1 cellular context compared by ENCODE assay signal in genomic region chr5:134758504-134759341, GRCh38.
TF ChIP-seq lines count a peak whose summit lies in the region.

A gene with protein sequence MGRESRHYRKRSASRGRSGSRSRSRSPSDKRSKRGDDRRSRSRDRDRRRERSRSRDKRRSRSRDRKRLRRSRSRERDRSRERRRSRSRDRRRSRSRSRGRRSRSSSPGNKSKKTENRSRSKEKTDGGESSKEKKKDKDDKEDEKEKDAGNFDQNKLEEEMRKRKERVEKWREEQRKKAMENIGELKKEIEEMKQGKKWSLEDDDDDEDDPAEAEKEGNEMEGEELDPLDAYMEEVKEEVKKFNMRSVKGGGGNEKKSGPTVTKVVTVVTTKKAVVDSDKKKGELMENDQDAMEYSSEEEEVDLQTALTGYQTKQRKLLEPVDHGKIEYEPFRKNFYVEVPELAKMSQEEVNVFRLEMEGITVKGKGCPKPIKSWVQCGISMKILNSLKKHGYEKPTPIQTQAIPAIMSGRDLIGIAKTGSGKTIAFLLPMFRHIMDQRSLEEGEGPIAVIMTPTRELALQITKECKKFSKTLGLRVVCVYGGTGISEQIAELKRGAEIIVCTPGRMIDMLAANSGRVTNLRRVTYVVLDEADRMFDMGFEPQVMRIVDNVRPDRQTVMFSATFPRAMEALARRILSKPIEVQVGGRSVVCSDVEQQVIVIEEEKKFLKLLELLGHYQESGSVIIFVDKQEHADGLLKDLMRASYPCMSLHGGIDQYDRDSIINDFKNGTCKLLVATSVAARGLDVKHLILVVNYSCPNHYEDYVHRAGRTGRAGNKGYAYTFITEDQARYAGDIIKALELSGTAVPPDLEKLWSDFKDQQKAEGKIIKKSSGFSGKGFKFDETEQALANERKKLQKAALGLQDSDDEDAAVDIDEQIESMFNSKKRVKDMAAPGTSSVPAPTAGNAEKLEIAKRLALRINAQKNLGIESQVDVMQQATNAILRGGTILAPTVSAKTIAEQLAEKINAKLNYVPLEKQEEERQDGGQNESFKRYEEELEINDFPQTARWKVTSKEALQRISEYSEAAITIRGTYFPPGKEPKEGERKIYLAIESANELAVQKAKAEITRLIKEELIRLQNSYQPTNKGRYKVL (plus strand): TSS chr5:134758779. CDS start chr5:134758939, 160 bp downstream.

TF ChIP-seq in HepG2, 621 proteins besides CTCF, POLR2A, EP300 and RAD21 (continued from another document and continues in another):
- TF ChIP-seq, protein P1, sequence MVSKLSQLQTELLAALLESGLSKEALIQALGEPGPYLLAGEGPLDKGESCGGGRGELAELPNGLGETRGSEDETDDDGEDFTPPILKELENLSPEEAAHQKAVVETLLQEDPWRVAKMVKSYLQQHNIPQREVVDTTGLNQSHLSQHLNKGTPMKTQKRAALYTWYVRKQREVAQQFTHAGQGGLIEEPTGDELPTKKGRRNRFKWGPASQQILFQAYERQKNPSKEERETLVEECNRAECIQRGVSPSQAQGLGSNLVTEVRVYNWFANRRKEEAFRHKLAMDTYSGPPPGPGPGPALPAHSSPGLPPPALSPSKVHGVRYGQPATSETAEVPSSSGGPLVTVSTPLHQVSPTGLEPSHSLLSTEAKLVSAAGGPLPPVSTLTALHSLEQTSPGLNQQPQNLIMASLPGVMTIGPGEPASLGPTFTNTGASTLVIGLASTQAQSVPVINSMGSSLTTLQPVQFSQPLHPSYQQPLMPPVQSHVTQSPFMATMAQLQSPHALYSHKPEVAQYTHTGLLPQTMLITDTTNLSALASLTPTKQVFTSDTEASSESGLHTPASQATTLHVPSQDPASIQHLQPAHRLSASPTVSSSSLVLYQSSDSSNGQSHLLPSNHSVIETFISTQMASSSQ (IDR thresholded peaks at IDR 0.05; ENCODE audit: low read depth), result no peak; the same call in 1 of the 2 replicates
- TF ChIP-seq, protein P1 (CRISPR knock-in tag; IDR thresholded peaks at IDR 0.05; ENCODE audit: borderline replicate concordance), result peak; percentile 86; the same call in 1 of the 2 replicates
- TF ChIP-seq RFXANK (CRISPR knock-in tag; IDR thresholded peaks at IDR 0.05), result peak; percentile 38; the same call in 1 of the 2 replicates
- TF ChIP-seq JDP2 (CRISPR knock-in tag; IDR thresholded peaks at IDR 0.05; ENCODE audit: borderline replicate concordance), result no peak
- no peak for TF ChIP-seq TRIM24 (CRISPR knock-in tag; IDR thresholded peaks at IDR 0.05)
- peak; percentile 61 for TF ChIP-seq ZNF143 (CRISPR knock-in tag; IDR thresholded peaks at IDR 0.05)
- TF ChIP-seq ZNF275 (CRISPR knock-in tag; IDR thresholded peaks at IDR 0.05; ENCODE audit: borderline replicate concordance), result peak; percentile 93
- TF ChIP-seq MTF2 (CRISPR knock-in tag; IDR thresholded peaks at IDR 0.05; ENCODE audit: borderline replicate concordance), result no peak
- peak; percentile 97 for TF ChIP-seq ZGPAT (CRISPR knock-in tag; IDR thresholded peaks at IDR 0.05)
- peak; percentile 85; the same call in 1 of the 2 replicates for TF ChIP-seq ZNF142 (CRISPR knock-in tag; IDR thresholded peaks at IDR 0.05)
- no peak for TF ChIP-seq ZNF629 (CRISPR knock-in tag; conservative IDR thresholded peaks at IDR 0.05)
- TF ChIP-seq ZFX (CRISPR knock-in tag; IDR thresholded peaks at IDR 0.05; ENCODE audit: low read depth), result peak; percentile 94
- TF ChIP-seq, protein P2, sequence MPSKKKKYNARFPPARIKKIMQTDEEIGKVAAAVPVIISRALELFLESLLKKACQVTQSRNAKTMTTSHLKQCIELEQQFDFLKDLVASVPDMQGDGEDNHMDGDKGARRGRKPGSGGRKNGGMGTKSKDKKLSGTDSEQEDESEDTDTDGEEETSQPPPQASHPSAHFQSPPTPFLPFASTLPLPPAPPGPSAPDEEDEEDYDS (CRISPR knock-in tag; IDR thresholded peaks at IDR 0.05), result peak; percentile 83
- no peak for TF ChIP-seq GPBP1L1 (CRISPR knock-in tag; IDR thresholded peaks at IDR 0.05)
- no peak for TF ChIP-seq SRSF4 (IDR thresholded peaks at IDR 0.05; ENCODE audit: low read depth, low read length, poor library complexity, severe bottlenecking)
- peak; percentile 89 for TF ChIP-seq TP53 (CRISPR knock-in tag; conservative IDR thresholded peaks at IDR 0.05)
- no peak for TF ChIP-seq ZNF260 (CRISPR knock-in tag; IDR thresholded peaks at IDR 0.05; ENCODE audit: borderline replicate concordance, low read depth)
- TF ChIP-seq ZFP36 (IDR thresholded peaks at IDR 0.05; ENCODE audit: borderline replicate concordance, low read depth, low read length, partially characterized antibody), result no peak
- no peak for TF ChIP-seq SRF (IDR thresholded peaks at IDR 0.05; ENCODE audit: low read depth, low read length)
- TF ChIP-seq STAG1 (CRISPR knock-in tag; IDR thresholded peaks at IDR 0.05), result peak; percentile 33
- TF ChIP-seq ZNF414 (CRISPR knock-in tag; IDR thresholded peaks at IDR 0.05), result no peak
- TF ChIP-seq, protein P3, sequence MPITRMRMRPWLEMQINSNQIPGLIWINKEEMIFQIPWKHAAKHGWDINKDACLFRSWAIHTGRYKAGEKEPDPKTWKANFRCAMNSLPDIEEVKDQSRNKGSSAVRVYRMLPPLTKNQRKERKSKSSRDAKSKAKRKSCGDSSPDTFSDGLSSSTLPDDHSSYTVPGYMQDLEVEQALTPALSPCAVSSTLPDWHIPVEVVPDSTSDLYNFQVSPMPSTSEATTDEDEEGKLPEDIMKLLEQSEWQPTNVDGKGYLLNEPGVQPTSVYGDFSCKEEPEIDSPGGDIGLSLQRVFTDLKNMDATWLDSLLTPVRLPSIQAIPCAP (CRISPR knock-in tag; IDR thresholded peaks at IDR 0.05; ENCODE audit: low read depth), result no peak
- TF ChIP-seq KMT2B (CRISPR knock-in tag; IDR thresholded peaks at IDR 0.05), result peak; percentile 98
- TF ChIP-seq LRRFIP1 (CRISPR knock-in tag; conservative IDR thresholded peaks at IDR 0.05), result no peak
- TF ChIP-seq E2F2 (CRISPR knock-in tag; IDR thresholded peaks at IDR 0.05; ENCODE audit: borderline replicate concordance), result peak; percentile 82; the same call in 1 of the 2 replicates
- TF ChIP-seq SCMH1 (CRISPR knock-in tag; IDR thresholded peaks at IDR 0.05; ENCODE audit: borderline replicate concordance), result no peak
- TF ChIP-seq ZNF782 (CRISPR knock-in tag; IDR thresholded peaks at IDR 0.05; ENCODE audit: borderline replicate concordance), result peak; percentile 84; the same call in 1 of the 2 replicates
- peak; percentile 73 for TF ChIP-seq FOXO1 (CRISPR knock-in tag; IDR thresholded peaks at IDR 0.05)
